22 cellular contexts compared by ENCODE assay signal in genomic region chr2:178473931-178474330, GRCh38. TPM values are rescaled to one million over a fixed set of nuclear protein-coding genes. Genes with fewer than 3 reads are reported as not detected.
DNase-seq lines count a peak whose midpoint lies in the region; ATAC-seq and TF ChIP-seq lines count a peak whose summit lies in the region.
"Had no signal": no experiment of that assay in that cellular context is flagged by ENCODE, and none has a peak within 500 bp of the region (broad histone marks: within the 10 kb centered on the region; RNA-seq: fewer than 3 reads in every experiment).

No MANE protein-coding gene starts in this region.

- DNase-seq in GM23248 (peak; percentile 48), RPMI7951 (ENCODE audit: low read depth) (peak; percentile 24), fibroblast of gingiva (ENCODE audit: low read depth) (peak; percentile 30), left ventricle myocardium superior (no peak), GM13977 (ENCODE audit: low spot score) (no peak), DMS 273 treated with DMSO at 0.1 percent for 48 hours (lab: John Stamatoyannopoulos, UW) (no peak)
- no peak for DNase-seq in activated T-helper 2 cell treated with anti-CD3 and anti-CD28 coated beads, Interferon-gamma antibody, Interleukin-2, Interleukin-4, amounts not matched to agents 10 μg/mL and 5 μg/mL and 100 μg/mL, durations not matched to agents 14 hours and 24 hours and 36 hours (ENCODE audit: low spot score)
- DNase-seq: activated CD4-positive, alpha-beta T cell treated with anti-CD3 and anti-CD28 coated beads, Interleukin-2, amount 50 U/mL, for 4 hours; KG1; NCI-H1694 treated with DMSO at 0.1 percent for 48 hours; NCI-H69; sigmoid colon; stimulated activated CD4-positive, alpha-beta T cell treated with anti-CD3 and anti-CD28 coated beads, Interleukin-15, amount 100 ng/mL, for 24 hours; stimulated activated naive CD8-positive, alpha-beta T cell treated with anti-CD3 and anti-CD28 coated beads, Interleukin-15, amount 100 ng/mL, for 72 hours; T-helper 9 cell; tibial artery had no signal

- no peak overlapping the region for H2AFZ ChIP-seq in GM23248
- H2AFZ ChIP-seq in neural cell (ENCODE audit: low read depth, low read length) = no peak overlapping the region
- H2AFZ ChIP-seq: GM23338 had no signal

- H3K9ac ChIP-seq in GM23248 = no peak overlapping the region
- H3K9ac ChIP-seq in neural cell (ENCODE audit: low read length) = no peak overlapping the region

- no peak for TF ChIP-seq RAD21 in neural cell (conservative IDR thresholded peaks at IDR 0.05)

- TF ChIP-seq EP300 in neural cell (conservative IDR thresholded peaks at IDR 0.05; ENCODE audit: poor library complexity, severe bottlenecking) = no peak

- H3K27me3 ChIP-seq in GM23248 (replicated peaks; ENCODE audit: insufficient read depth) = no peaks in the 10 kb centered on the region
- H3K27me3 ChIP-seq in neural cell (ENCODE audit: insufficient read depth, low read depth, low read length) = no peaks in the 10 kb centered on the region
- H3K27me3 ChIP-seq: sigmoid colon, tibial artery had no signal

- no peak for ATAC-seq in left ventricle myocardium superior
- ATAC-seq: GM23338; stimulated activated naive CD8-positive, alpha-beta T cell treated with anti-CD3 and anti-CD28 coated beads, Interleukin-15, amount 100 ng/mL, for 72 hours; WTC11 had no signal

- no peak overlapping the region for H3K4me3 Mint-ChIP-seq in activated T-helper 2 cell treated with anti-CD3 and anti-CD28 coated beads, Interferon-gamma antibody, Interleukin-2, Interleukin-4, amounts not matched to agents 10 μg/mL and 5 μg/mL and 100 μg/mL, durations not matched to agents 14 hours and 24 hours and 36 hours (ENCODE audit: low read depth)
- H3K4me3 Mint-ChIP-seq: activated naive CD4-positive, alpha-beta T cell treated with anti-CD3 and anti-CD28 coated beads, Interleukin-2, amount 50 U/mL, for 24 hours; GM23338; stimulated activated naive CD8-positive, alpha-beta T cell treated with anti-CD3 and anti-CD28 coated beads, Interleukin-15, amount 100 ng/mL, for 72 hours; WTC11 had no signal

- H3K4me2 ChIP-seq in GM23248 (ENCODE audit: unreplicated experiment) (no peak overlapping the region), neural cell (ENCODE audit: low read length) (no peak overlapping the region)
- H3K4me2 ChIP-seq: GM23338 had no signal

- H3K9me3 ChIP-seq in GM23248 (ENCODE audit: low read depth) (no peaks in the 10 kb centered on the region), neural cell (ENCODE audit: low read length) (no peaks in the 10 kb centered on the region)
- H3K9me3 ChIP-seq: prostate gland, sigmoid colon, tibial artery had no signal

- H3K36me3 ChIP-seq in GM23248 (ENCODE audit: low read depth) (no peaks in the 10 kb centered on the region), neural cell (ENCODE audit: insufficient read depth, low read length) (no peaks in the 10 kb centered on the region)
- H3K36me3 ChIP-seq: prostate gland had no signal

- in situ Hi-C loops in GM23248 (cut with MboI) (no loop called here), GM13977 (cut with MboI; ENCODE audit: low pct_unique_long_range_greater_than_20kb, low sequenced_read_pairs, unreplicated experiment) (no loop called here)

- H3K27ac Mint-ChIP-seq in activated T-helper 2 cell treated with anti-CD3 and anti-CD28 coated beads, Interferon-gamma antibody, Interleukin-2, Interleukin-4, amounts not matched to agents 10 μg/mL and 5 μg/mL and 100 μg/mL, durations not matched to agents 14 hours and 24 hours and 36 hours = no peak overlapping the region
- H3K27ac Mint-ChIP-seq: activated naive CD4-positive, alpha-beta T cell treated with anti-CD3 and anti-CD28 coated beads, Interleukin-2, amount 50 U/mL, for 24 hours; GM23338; stimulated activated naive CD8-positive, alpha-beta T cell treated with anti-CD3 and anti-CD28 coated beads, Interleukin-15, amount 100 ng/mL, for 72 hours; WTC11 had no signal

- H3K36me3 Mint-ChIP-seq in activated T-helper 2 cell treated with anti-CD3 and anti-CD28 coated beads, Interferon-gamma antibody, Interleukin-2, Interleukin-4, amounts not matched to agents 10 μg/mL and 5 μg/mL and 100 μg/mL, durations not matched to agents 14 hours and 24 hours and 36 hours (ENCODE audit: low read depth) = peaks cover 7% of the 10 kb centered on the region
- H3K36me3 Mint-ChIP-seq: activated naive CD4-positive, alpha-beta T cell treated with anti-CD3 and anti-CD28 coated beads, Interleukin-2, amount 50 U/mL, for 24 hours; WTC11 had no signal

- WGBS in GM23248 (ENCODE audit: low coverage in 1 of 2, low lambda C conversion rate in 2 of 2, missing lambda C conversion rate in 2 of 2), 2 experiments = 52% methylated on average over 4 of the region's 4 CpGs

- no peaks in the 10 kb centered on the region for H3K27me3 Mint-ChIP-seq in activated T-helper 2 cell treated with anti-CD3 and anti-CD28 coated beads, Interferon-gamma antibody, Interleukin-2, Interleukin-4, amounts not matched to agents 10 μg/mL and 5 μg/mL and 100 μg/mL, durations not matched to agents 14 hours and 24 hours and 36 hours (ENCODE audit: low read depth)
- H3K27me3 Mint-ChIP-seq: activated naive CD4-positive, alpha-beta T cell treated with anti-CD3 and anti-CD28 coated beads, Interleukin-2, amount 50 U/mL, for 24 hours; stimulated activated naive CD8-positive, alpha-beta T cell treated with anti-CD3 and anti-CD28 coated beads, Interleukin-15, amount 100 ng/mL, for 72 hours had no signal

- peaks cover 11% of the 10 kb centered on the region for H3K4me1 ChIP-seq in GM23248 (ENCODE audit: insufficient read depth)
- H3K4me1 ChIP-seq: prostate gland had no signal

- H3K9me3 Mint-ChIP-seq in activated T-helper 2 cell treated with anti-CD3 and anti-CD28 coated beads, Interferon-gamma antibody, Interleukin-2, Interleukin-4, amounts not matched to agents 10 μg/mL and 5 μg/mL and 100 μg/mL, durations not matched to agents 14 hours and 24 hours and 36 hours = no peaks in the 10 kb centered on the region
- H3K9me3 Mint-ChIP-seq: activated naive CD4-positive, alpha-beta T cell treated with anti-CD3 and anti-CD28 coated beads, Interleukin-2, amount 50 U/mL, for 24 hours; GM23338; stimulated activated naive CD8-positive, alpha-beta T cell treated with anti-CD3 and anti-CD28 coated beads, Interleukin-15, amount 100 ng/mL, for 72 hours; WTC11 had no signal

- no peak overlapping the region for H3K4me3 ChIP-seq in GM23248
- H3K4me3 ChIP-seq in neural cell (ENCODE audit: low read length) = peak overlapping the region; percentile 28
- H3K4me3 ChIP-seq: GM23338, lung, prostate gland, sigmoid colon, tibial artery had no signal

- no peak for TF ChIP-seq CTCF in neural cell (IDR thresholded peaks at IDR 0.05; ENCODE audit: poor library complexity, severe bottlenecking)
- no peak for TF ChIP-seq CTCF in GM13977 (IDR thresholded peaks at IDR 0.05; ENCODE audit: extremely low read depth, insufficient read depth, missing control alignments)

- H3F3A ChIP-seq in GM23248 (ENCODE audit: insufficient read depth) (peaks cover 4% of the 10 kb centered on the region), neural cell (ENCODE audit: insufficient read depth, low read length, poor library complexity, severe bottlenecking) (peaks cover 3% of the 10 kb centered on the region)

- H3K9me2 ChIP-seq in GM23248 (ENCODE audit: insufficient read depth) (no peaks in the 10 kb centered on the region), neural cell (ENCODE audit: insufficient read depth, low read length) (no peaks in the 10 kb centered on the region)

- H3K4me1 Mint-ChIP-seq in activated T-helper 2 cell treated with anti-CD3 and anti-CD28 coated beads, Interferon-gamma antibody, Interleukin-2, Interleukin-4, amounts not matched to agents 10 μg/mL and 5 μg/mL and 100 μg/mL, durations not matched to agents 14 hours and 24 hours and 36 hours (ENCODE audit: low read depth) = peaks cover 11% of the 10 kb centered on the region

- intact Hi-C loops in left ventricle myocardium superior (cut with micrococcal nuclease) = no loop called here
- intact Hi-C loops in activated T-helper 2 cell treated with anti-CD3 and anti-CD28 coated beads, Interferon-gamma antibody, Interleukin-2, Interleukin-4, amounts not matched to agents 10 μg/mL and 5 μg/mL and 100 μg/mL, durations not matched to agents 14 hours and 24 hours and 36 hours (cut with micrococcal nuclease) = no loop called here

- H3K79me2 ChIP-seq in GM23248 (ENCODE audit: insufficient read depth) = peaks cover 21% of the 10 kb centered on the region
- peaks cover 37% of the 10 kb centered on the region for H3K79me2 ChIP-seq in neural cell (replicated peaks; ENCODE audit: insufficient read depth, low read length)

- H3K27ac ChIP-seq in GM23248 (no peak overlapping the region), neural cell (ENCODE audit: low read length) (no peak overlapping the region)
- H3K27ac ChIP-seq: prostate gland, sigmoid colon, tibial artery had no signal

- H4K20me1 ChIP-seq in GM23248 (ENCODE audit: insufficient read depth) (no peaks in the 10 kb centered on the region), neural cell (ENCODE audit: insufficient read depth) (no peaks in the 10 kb centered on the region)

RNA-seq across cellular contexts. Expression of gene FKBP7, which starts 4.5 kb away (rescaled TPM):
- total RNA-seq in GM23248 (2014; rRNA removed; shearing (Covaris generic)) = 18.6 and 28.4 TPM in 2 replicates
- polyA plus RNA-seq in GM23248 (2016; fragmentation: Nextera tagmentation; extraction: Ambion mirVana) (81.1 and 81.2 TPM in 2 replicates), neural cell (32.6 and 46.1 TPM in 2 replicates)
- total RNA-seq in RPMI7951 (2014; rRNA removed; shearing (Covaris generic)) = 50.8 and 60.6 TPM in 2 replicates
- polyA minus RNA-seq in neural cell = 22.9 and 29.1 TPM in 2 replicates
- total RNA-seq in left ventricle myocardium superior = 8.8 TPM
- total RNA-seq in activated T-helper 2 cell treated with anti-CD3 and anti-CD28 coated beads, Interferon-gamma antibody, Interleukin-2, Interleukin-4, amounts not matched to agents 10 μg/mL and 5 μg/mL and 100 μg/mL, durations not matched to agents 14 hours and 24 hours and 36 hours = 3.2 and 6.6 TPM in 2 replicates

RNA-seq across cellular contexts. Expression of gene PLEKHA3, which starts 6.3 kb away (rescaled TPM):
- 5.6 and 9.4 TPM in 2 replicates for total RNA-seq in GM23248 (2014; rRNA removed; shearing (Covaris generic))
- 17.7 and 17.9 TPM in 2 replicates for polyA plus RNA-seq in GM23248 (2016; fragmentation: Nextera tagmentation; extraction: Ambion mirVana)
- 6.5 and 6.8 TPM in 2 replicates for total RNA-seq in RPMI7951 (2014; rRNA removed; shearing (Covaris generic))
- polyA plus RNA-seq in neural cell = 14.3 and 16.8 TPM in 2 replicates
- 26.3 and 30.3 TPM in 2 replicates for polyA minus RNA-seq in neural cell
- 39.9 TPM for total RNA-seq in left ventricle myocardium superior
- 28.7 and 29.3 TPM in 2 replicates for total RNA-seq in activated T-helper 2 cell treated with anti-CD3 and anti-CD28 coated beads, Interferon-gamma antibody, Interleukin-2, Interleukin-4, amounts not matched to agents 10 μg/mL and 5 μg/mL and 100 μg/mL, durations not matched to agents 14 hours and 24 hours and 36 hours

RNA-seq across cellular contexts. Expression of gene PJVK, which starts 22.8 kb away (rescaled TPM):
- 0.97 and 1.9 TPM in 2 replicates for total RNA-seq in GM23248 (2014; rRNA removed; shearing (Covaris generic))
- polyA plus RNA-seq in GM23248 (2016; fragmentation: Nextera tagmentation; extraction: Ambion mirVana) (1.3 and 1.6 TPM in 2 replicates), neural cell (3.6 and 5.5 TPM in 2 replicates)
- 0.59 TPM in 1 of 2 replicates, not detected in the other for total RNA-seq in RPMI7951 (2014; rRNA removed; shearing (Covaris generic))
- 2.3 and 2.4 TPM in 2 replicates for polyA minus RNA-seq in neural cell
- total RNA-seq in left ventricle myocardium superior = 1.1 TPM
- total RNA-seq in activated T-helper 2 cell treated with anti-CD3 and anti-CD28 coated beads, Interferon-gamma antibody, Interleukin-2, Interleukin-4, amounts not matched to agents 10 μg/mL and 5 μg/mL and 100 μg/mL, durations not matched to agents 14 hours and 24 hours and 36 hours = 1.7 and 2.0 TPM in 2 replicates

RNA-seq across cellular contexts. Expression of gene PRKRA, which starts 23.0 kb away (rescaled TPM):
- total RNA-seq in GM23248 (2014; rRNA removed; shearing (Covaris generic)) = 48.8 and 50.0 TPM in 2 replicates
- polyA plus RNA-seq in GM23248 (2016; fragmentation: Nextera tagmentation; extraction: Ambion mirVana) (64.3 and 64.7 TPM in 2 replicates), neural cell (77.7 and 91.8 TPM in 2 replicates)
- 82.5 and 96.2 TPM in 2 replicates for total RNA-seq in RPMI7951 (2014; rRNA removed; shearing (Covaris generic))
- 60.9 and 67.8 TPM in 2 replicates for polyA minus RNA-seq in neural cell
- 48.8 TPM for total RNA-seq in left ventricle myocardium superior
- 65.8 and 67.8 TPM in 2 replicates for total RNA-seq in activated T-helper 2 cell treated with anti-CD3 and anti-CD28 coated beads, Interferon-gamma antibody, Interleukin-2, Interleukin-4, amounts not matched to agents 10 μg/mL and 5 μg/mL and 100 μg/mL, durations not matched to agents 14 hours and 24 hours and 36 hours

Comparison
In these comparisons a context has a peak if more than half of its experiments do, and no peak if none do; other contexts are left out.
1. DNase-seq: peak in GM23248 (single experiment), RPMI7951 (single experiment) and fibroblast of gingiva (single experiment); none in left ventricle myocardium superior (single experiment), GM13977 (single experiment), activated T-helper 2 cell treated with anti-CD3 and anti-CD28 coated beads, Interferon-gamma antibody, Interleukin-2, Interleukin-4, amounts not matched to agents 10 μg/mL and 5 μg/mL and 100 μg/mL, durations not matched to agents 14 hours and 24 hours and 36 hours (single experiment) and DMS 273 treated with DMSO at 0.1 percent for 48 hours (single experiment).